ENCODE assay signal across 26 cellular contexts in genomic region chr6:107637914-107638313, GRCh38.
"Had no signal": no experiment of that assay in that cellular context is flagged by ENCODE, and none has a peak within 500 bp of the region (broad histone marks: within the 10 kb centered on the region; RNA-seq: fewer than 3 reads in every experiment).

No MANE protein-coding gene starts in this region.

- H3K9me3 ChIP-seq: SK-N-SH had no signal

- DNase-seq: MM.1S, NCI-H1092 treated with DMSO at 0.1 percent for 48 hours, NCI-H1436, NCI-H187, NCI-H2029, NCI-H2081 treated with DMSO at 0.1 percent for 48 hours, NCI-H2171, NCI-H226, NCI-H446, NCI-H510A, NCI-H524 treated with DMSO at 0.1 percent for 48 hours, NCI-H69, NCI-H774, OCI-M1, PC-9, RPMI8226, SHP77, SK-N-SH, SW 1271, T-cell had no signal

- H3K9me3 Mint-ChIP-seq: IgD-negative memory B cell, T-cell had no signal

- H3K36me3 Mint-ChIP-seq: T-cell had no signal

- FAIRE-seq: HTR-8/SVneo, RCC 7860 had no signal

- H3K4me3 Mint-ChIP-seq: T-cell had no signal

- H3K27ac ChIP-seq: HL-60, KMS-11, PC-9 had no signal

- H3K27ac Mint-ChIP-seq: IgD-negative memory B cell, T-cell had no signal

- H3K4me3 ChIP-seq: K562, PC-9 had no signal

- ATAC-seq: K562, T-cell had no signal
